ENCODE assay signal across 8 cellular contexts in the genomic region with DNA sequence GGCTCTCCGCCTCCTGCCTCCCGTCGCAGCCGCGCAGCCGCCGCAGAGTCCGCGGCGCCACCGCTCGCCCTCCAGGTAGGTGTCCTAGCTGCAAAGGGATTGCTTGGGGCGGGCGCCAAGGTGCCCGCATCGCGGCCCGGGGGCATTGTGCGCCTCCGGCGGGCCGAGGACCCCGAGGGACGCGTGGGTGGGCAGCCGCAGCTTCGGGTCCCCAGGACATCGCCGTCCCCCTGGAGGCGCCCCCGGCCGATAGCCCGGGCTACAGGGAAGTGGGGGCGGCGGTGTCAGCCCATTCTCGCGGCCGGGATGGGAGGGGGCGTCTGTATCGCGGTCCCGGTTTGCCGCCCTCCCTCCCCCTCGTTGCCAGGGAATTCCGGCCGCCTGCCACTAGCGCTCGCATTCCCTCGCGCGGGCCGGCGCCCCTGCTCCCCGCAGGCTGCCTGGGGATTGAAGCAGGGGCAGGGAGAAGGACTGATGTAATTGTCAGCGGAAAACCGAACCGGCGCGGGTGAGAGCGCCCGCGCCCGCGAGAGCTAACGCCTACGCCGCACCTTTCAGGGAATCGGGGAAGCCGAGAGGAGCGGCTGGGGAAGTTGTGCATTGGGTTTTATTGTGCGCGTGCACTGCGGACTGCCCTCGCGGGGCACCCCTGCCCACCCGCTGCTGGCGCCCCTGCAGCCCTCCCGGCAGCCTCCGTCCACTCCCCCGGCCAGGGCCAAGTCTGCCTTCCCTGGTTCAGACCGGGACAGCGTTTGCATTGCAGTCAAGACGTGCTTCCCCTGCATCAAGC. TPM values are rescaled to one million over a fixed set of nuclear protein-coding genes. Genes with fewer than 3 reads are reported as not detected.
A peak's percentile ranks its signal among the peaks of the same experiment; 100 is the strongest.
DNase-seq lines count a peak whose midpoint lies in the region; ATAC-seq and TF ChIP-seq lines count a peak whose summit lies in the region.

No MANE protein-coding gene starts in this region.

- H3K4me1 ChIP-seq in breast epithelium = no peaks in the 10 kb centered on the region
- peaks cover 0 to 12% (median 9%) of the 10 kb centered on the region in 4 donors for H3K4me1 ChIP-seq in sigmoid colon

- POLR2A ChIA-PET in RWPE1 (lab: Yijun Ruan, JAX; ENCODE audit: low non-redundant PET) = no interaction called here

- no peaks in the 10 kb centered on the region for H3K36me3 ChIP-seq in breast epithelium
- H3K36me3 ChIP-seq in sigmoid colon = no peaks in the 10 kb centered on the region

- CTCF ChIA-PET in RWPE1 (lab: Yijun Ruan, JAX) = interaction anchor here (0.5 to 1.0 kb wide), 6 partner anchors 14 to 260 kb away, joined by 3 to 7 read pairs (median 4); no protein-coding TSS in a partner anchor

- peak overlapping the region; percentile 98 for H3K27ac ChIP-seq in RWPE1
- H3K27ac ChIP-seq in breast epithelium = peak overlapping the region; percentile 85 to 89
- H3K27ac ChIP-seq in sigmoid colon = peak overlapping the region; percentile 91 to 95 (median 92)

- DNase-seq in AG09309 (ENCODE audit: low read depth) (no peak), RWPE1 (ENCODE audit: low spot score) (peak; percentile 55), breast epithelium (ENCODE audit: low spot score in 2 of 2) (peak in 1 of 2 donors; percentile 52), iPS-NIHi11 (ENCODE audit: low spot score) (peak; percentile 63), sigmoid colon (peak; percentile 70)
- DNase-seq in effector CD4-positive, alpha-beta T cell = no peak

- TF ChIP-seq EP300 in sigmoid colon (IDR thresholded peaks at IDR 0.05) = no peak

- H3K27me3 ChIP-seq in breast epithelium (no peaks in the 10 kb centered on the region), sigmoid colon (no peaks in the 10 kb centered on the region)

- no peak for TF ChIP-seq POLR2A in breast epithelium (IDR thresholded peaks at IDR 0.05)
- no peak for TF ChIP-seq POLR2A in sigmoid colon (IDR thresholded peaks at IDR 0.05)

- H3K9me3 ChIP-seq in breast epithelium = no peaks in the 10 kb centered on the region
- no peaks in the 10 kb centered on the region for H3K9me3 ChIP-seq in sigmoid colon

- intact Hi-C loops in breast epithelium (cut with DNase I; ENCODE audit: low total_unique reads) = no loop called here
- intact Hi-C loops in sigmoid colon (cut with DNase I) = loop anchor here (2.0 to 5.0 kb wide), 5 partner anchors 48 to 218 kb away; partner anchors contain the start of gene RBM45

- TF ChIP-seq CTCF in AG09309 (IDR thresholded peaks at IDR 0.05; ENCODE audit: control insufficient read depth, insufficient read depth, low read depth, low read length, missing control alignments) (no peak), RWPE1 (conservative IDR thresholded peaks at IDR 0.05; ENCODE audit: low read depth) (no peak; the same call in 1 of the 2 replicates), breast epithelium (IDR thresholded peaks at IDR 0.05) (no peak), sigmoid colon (IDR thresholded peaks at IDR 0.05) (peak in 2 of 4 experiments; percentile 6 to 21)

- peak overlapping the region; percentile 67 for H3K4me3 ChIP-seq in AG09309 (ENCODE audit: control insufficient read depth, low read depth, low read length)
- peak overlapping the region; percentile 80 to 94 (median 86) for H3K4me3 ChIP-seq in breast epithelium
- peak overlapping the region; percentile 48 to 97 (median 84) for H3K4me3 ChIP-seq in sigmoid colon

- WGBS in sigmoid colon, 2 donors = 0% methylated on average over 83 of the region's 83 CpGs

- peak; percentile 24 for ATAC-seq in GM18511 (IDR thresholded peaks at IDR 0.05; ENCODE audit: unreplicated experiment)
- peak; percentile 20 for ATAC-seq in HG03432 (IDR thresholded peaks at IDR 0.05; ENCODE audit: unreplicated experiment)

RNA-seq across cellular contexts. Expression of gene OSBPL6, which starts 0.5 kb away (rescaled TPM):
- total RNA-seq in breast epithelium (1 to 10 TPM; 1.3 to 4.8 (median 1.8) TPM), sigmoid colon (1 to 10 TPM; 1.5 to 3.2 (median 2.3) TPM)
- polyA plus RNA-seq in sigmoid colon = under 1 TPM; 0.23 to 0.60 (median 0.52) TPM

Comparison
In these comparisons a context has a peak if more than half of its experiments do, and no peak if none do; other contexts are left out.
1. DNase-seq: peak in RWPE1 (single experiment), iPS-NIHi11 (single experiment) and sigmoid colon (single experiment); none in AG09309 (single experiment) and effector CD4-positive, alpha-beta T cell (single experiment).
2. Peak in every context shown above with its lines, with median percentiles within 50 percentile points of each other: H3K4me3 ChIP-seq and H3K27ac ChIP-seq.